23 cellular contexts compared by ENCODE assay signal in the genomic region with DNA sequence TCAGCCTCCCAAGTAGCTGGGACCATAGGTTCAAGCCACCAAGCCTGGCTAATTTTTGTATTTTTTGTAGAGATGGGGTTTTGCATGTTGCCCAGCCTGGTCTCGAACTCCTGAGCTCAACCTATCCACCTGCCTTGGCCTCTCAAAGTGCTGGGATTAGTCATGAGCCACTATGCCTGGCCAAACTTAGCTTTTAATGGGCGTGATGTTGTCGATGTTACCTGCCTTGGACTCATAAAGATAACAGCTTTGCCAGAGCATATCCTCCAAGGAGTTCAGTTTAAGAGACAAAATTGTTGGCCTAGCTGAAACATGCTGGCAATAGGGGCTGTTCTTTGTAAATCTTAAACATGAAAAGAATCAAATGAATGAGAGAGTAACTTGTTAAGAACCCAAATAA.
"Had no signal": no experiment of that assay in that cellular context is flagged by ENCODE, and none has a peak within 500 bp of the region (broad histone marks: within the 10 kb centered on the region; RNA-seq: fewer than 3 reads in every experiment).

No MANE protein-coding gene starts in this region.

- FAIRE-seq: TTC549 had no signal

- ATAC-seq: activated CD8-positive, alpha-beta memory T cell treated with anti-CD3 and anti-CD28 coated beads, Interleukin-2, amount 10 ng/mL, durations not matched to agents 7 days and 5 days; activated CD8-positive, alpha-beta T cell treated with anti-CD3 and anti-CD28 coated beads for 36 hours; gastroesophageal sphincter; heart right ventricle; left lobe of liver; natural killer cell; T-cell had no signal

- H3K27me3 ChIP-seq: gastroesophageal sphincter, heart right ventricle, spleen, tibial artery had no signal

- H3K27ac ChIP-seq: heart right ventricle, lower lobe of right lung, spleen, tibial artery, WERI-Rb-1 had no signal

- H3K4me3 ChIP-seq: gastroesophageal sphincter, heart right ventricle, lower lobe of right lung, spleen, tibial artery had no signal

- DNase-seq: activated CD4-positive, alpha-beta T cell treated with anti-CD3 and anti-CD28 coated beads, Interleukin-2, amount 10 ng/mL, durations not matched to agents 7 days and 5 days; activated CD4-positive, CD25-positive, alpha-beta regulatory T cell treated with anti-CD3 and anti-CD28 coated beads, Interleukin-2, amount 50 U/mL, for 72 hours; activated CD8-positive, alpha-beta memory T cell treated with anti-CD3 and anti-CD28 coated beads, Interleukin-2, amount 10 ng/mL, durations not matched to agents 7 days and 5 days; activated CD8-positive, alpha-beta T cell treated with anti-CD3 and anti-CD28 coated beads for 36 hours; activated effector memory CD4-positive, alpha-beta T cell treated with anti-CD3 and anti-CD28 coated beads, Interleukin-2, amount 50 U/mL, for 16 hours; activated naive CD4-positive, alpha-beta T cell treated with anti-CD3 and anti-CD28 coated beads, Interleukin-2, amount 10 ng/mL, durations not matched to agents 7 days and 5 days; activated T-cell treated with anti-CD3 and anti-CD28 coated beads for 4 hours; amygdala; cortex of kidney; erythroblast; heart right ventricle; kidney; lower lobe of right lung; natural killer cell; spleen; stimulated activated CD4-positive, alpha-beta T cell treated with anti-CD3 and anti-CD28 coated beads, Interleukin-4, amount 100 ng/mL, for 1 hour; stimulated activated naive CD4-positive, alpha-beta T cell treated with Interleukin-2 at 50 U/mL for 16 hours; T-cell; tibial artery; WERI-Rb-1 had no signal

- H3K9me3 ChIP-seq: gastroesophageal sphincter, heart right ventricle, lower lobe of right lung, spleen, tibial artery had no signal

- H3K36me3 ChIP-seq: lower lobe of right lung, tibial artery had no signal
